In genomic region chr3:63911901-63912767, GRCh38 we compare ENCODE assay signal across 9 cellular contexts. TPM values are rescaled to one million over a fixed set of nuclear protein-coding genes. Genes with fewer than 3 reads are reported as not detected.
A peak's percentile ranks its signal among the peaks of the same experiment; 100 is the strongest.
DNase-seq lines count a peak whose midpoint lies in the region; ATAC-seq and TF ChIP-seq lines count a peak whose summit lies in the region.
"Had no signal": no experiment of that assay in that cellular context is flagged by ENCODE, and none has a peak within 500 bp of the region (broad histone marks: within the 10 kb centered on the region; RNA-seq: fewer than 3 reads in every experiment).

TSS of gene SCAANT1 (minus strand) at chr3:63912383.

- intact Hi-C loops in left colon (cut with DNase I, micrococcal nuclease), result no loop called here

- ATAC-seq in GM18861 (IDR thresholded peaks at IDR 0.05; ENCODE audit: unreplicated experiment) (peak; percentile 70), HG03066 (IDR thresholded peaks at IDR 0.05; ENCODE audit: low read depth, unreplicated experiment) (peak; percentile 73), left colon (peak; percentile 80)

- no peak for TF ChIP-seq CTCF in choroid plexus epithelial cell (conservative IDR thresholded peaks at IDR 0.05; ENCODE audit: low read depth, low read length)

- DNase-seq in AG08395 (ENCODE audit: low spot score) (peak; percentile 92), NCI-H460 (ENCODE audit: extremely low read depth, low read depth) (peak; percentile 69), choroid plexus epithelial cell (ENCODE audit: low read depth) (peak; percentile 95), left colon (peak; percentile 92 to 94)
- peak; percentile 82 to 86 for DNase-seq in activated CD4-positive, alpha-beta T cell treated with anti-CD3 and anti-CD28 coated beads for 4 hours
- peak; percentile 53 to 72 (median 68) for DNase-seq in stimulated activated CD4-positive, alpha-beta T cell treated with anti-CD3 and anti-CD28 coated beads, Interleukin-1b, Interleukin-23, amount 100 ng/mL, for 24 hours (ENCODE audit: low read depth in 4 of 4, low spot score in 1 of 4)

- H3K4me3 ChIP-seq in choroid plexus epithelial cell (ENCODE audit: low read depth, low read length), result peak within 1 kb of the TSS; percentile 77

RNA-seq across cellular contexts. Expression of gene SCAANT1, which starts in this region (rescaled TPM):
- not detected in 2 replicates for total RNA-seq in NCI-H460 (2014; rRNA removed; shearing (Covaris generic))
- polyA plus RNA-seq in NCI-H460 (2014; cell fraction: nucleus; rRNA removed), result not detected in 2 replicates
- total RNA-seq in left colon, result not detected
- total RNA-seq: activated CD8-positive, alpha-beta memory T cell treated with anti-CD3 and anti-CD28 coated beads for 36 hours had no signal

Comparison
In these comparisons a context has a peak if more than half of its experiments do, and no peak if none do; other contexts are left out.
1. Peak in every context shown above with its lines: DNase-seq, ATAC-seq and H3K4me3 ChIP-seq.
2. Peak in DNase-seq in NCI-H460; RNA of the gene not detected or under 1 TPM.
3. Peak in DNase-seq and ATAC-seq in left colon; RNA of the gene not detected or under 1 TPM.